30 cellular contexts compared by ENCODE assay signal in genomic region chr1:174333437-174333836, GRCh38.
"Had no signal": no experiment of that assay in that cellular context is flagged by ENCODE, and none has a peak within 500 bp of the region (broad histone marks: within the 10 kb centered on the region; RNA-seq: fewer than 3 reads in every experiment).

No MANE protein-coding gene starts in this region.

- H3K4me3 Mint-ChIP-seq: natural killer cell; nephron; neural crest cell; stimulated activated effector memory CD8-positive, alpha-beta T cell treated with anti-CD3 and anti-CD28 coated beads, Interleukin-12 subunit alpha, Interleukin-12 subunit beta, amount 100 ng/mL, for 72 hours; stimulated activated naive B cell treated with anti-CD40 and anti-IgM and Interleukin-4, amounts not matched to agents 10 μg/mL and 1 μg/mL and 100 μg/mL, for 72 hours; stimulated activated naive CD8-positive, alpha-beta T cell treated with anti-CD3 and anti-CD28 coated beads, Interleukin-15, Interleukin-2, amounts not matched to agents 100 ng/mL and 50 ng/mL, for 24 hours had no signal

- H3K9me3 Mint-ChIP-seq: natural killer cell; stimulated activated naive CD8-positive, alpha-beta T cell treated with anti-CD3 and anti-CD28 coated beads, Interleukin-15, Interleukin-2, amounts not matched to agents 100 ng/mL and 50 ng/mL, for 24 hours had no signal

- H3K36me3 ChIP-seq: neutrophil, ovary, right lobe of liver, sigmoid colon, stomach, thoracic aorta, thyroid gland, tibial nerve, upper lobe of left lung, vagina had no signal

- H2AFZ ChIP-seq: parathyroid adenoma had no signal

- H3K36me3 Mint-ChIP-seq: natural killer cell; stimulated activated effector memory CD8-positive, alpha-beta T cell treated with anti-CD3 and anti-CD28 coated beads, Interleukin-12 subunit alpha, Interleukin-12 subunit beta, amount 100 ng/mL, for 72 hours had no signal

- H3K27ac ChIP-seq: neutrophil, ovary, parathyroid adenoma, psoas muscle, right lobe of liver, sigmoid colon, stomach, thoracic aorta, thyroid gland, tibial nerve, upper lobe of left lung, vagina had no signal

- H3K9me3 ChIP-seq: neutrophil, ovary, psoas muscle, right lobe of liver, sigmoid colon, stomach, thoracic aorta, thyroid gland, tibial nerve, upper lobe of left lung, vagina had no signal

- FAIRE-seq: small intestine, urothelium cell line had no signal

- H3K27ac Mint-ChIP-seq: natural killer cell; nephron; progenitor cell of endocrine pancreas; stimulated activated effector memory CD8-positive, alpha-beta T cell treated with anti-CD3 and anti-CD28 coated beads, Interleukin-12 subunit alpha, Interleukin-12 subunit beta, amount 100 ng/mL, for 72 hours; stimulated activated naive B cell treated with anti-CD40 and anti-IgM and Interleukin-4, amounts not matched to agents 10 μg/mL and 1 μg/mL and 100 μg/mL, for 72 hours; stimulated activated naive CD8-positive, alpha-beta T cell treated with anti-CD3 and anti-CD28 coated beads, Interleukin-15, Interleukin-2, amounts not matched to agents 100 ng/mL and 50 ng/mL, for 24 hours had no signal

- ATAC-seq: natural killer cell; psoas muscle; right cardiac atrium; right lobe of liver; stimulated activated effector memory CD8-positive, alpha-beta T cell treated with anti-CD3 and anti-CD28 coated beads, Interleukin-12 subunit alpha, Interleukin-12 subunit beta, amount 100 ng/mL, for 72 hours; stimulated activated naive B cell treated with anti-CD40 and anti-IgM and Interleukin-4, amounts not matched to agents 10 μg/mL and 1 μg/mL and 100 μg/mL, for 72 hours had no signal

- H3K4me1 ChIP-seq: parathyroid adenoma, psoas muscle, right lobe of liver, sigmoid colon, stomach, thyroid gland, tibial nerve, upper lobe of left lung, vagina had no signal

- H3K27me3 ChIP-seq: neutrophil, ovary, right lobe of liver, sigmoid colon, stomach, thyroid gland, tibial nerve, upper lobe of left lung, vagina had no signal

- H3K27me3 Mint-ChIP-seq: progenitor cell of endocrine pancreas; stimulated activated naive B cell treated with anti-CD40 and anti-IgM and Interleukin-4, amounts not matched to agents 10 μg/mL and 1 μg/mL and 100 μg/mL, for 72 hours; stimulated activated naive CD8-positive, alpha-beta T cell treated with anti-CD3 and anti-CD28 coated beads, Interleukin-15, Interleukin-2, amounts not matched to agents 100 ng/mL and 50 ng/mL, for 24 hours had no signal

- H3K4me3 ChIP-seq: ovary, psoas muscle, right lobe of liver, sigmoid colon, stomach, thoracic aorta, thyroid gland, tibial nerve, upper lobe of left lung, vagina had no signal

- H3K4me1 Mint-ChIP-seq: nephron, neural crest cell had no signal

- DNase-seq: natural killer cell; nucleus accumbens; ovary; posterior cingulate gyrus; psoas muscle; right cardiac atrium; right lobe of liver; sigmoid colon; small intestine; stimulated activated CD4-positive, alpha-beta T cell treated with anti-CD3 and anti-CD28 coated beads, Interleukin-15, amount 100 ng/mL, for 24 hours; stimulated activated CD4-positive, alpha-beta T cell treated with anti-CD3 and anti-CD28 coated beads, Interleukin-2, amount 100 ng/mL, for 24 hours; stimulated activated CD4-positive, alpha-beta T cell treated with anti-CD3 and anti-CD28 coated beads, Interleukin-2, amount 100 ng/mL, for 48 hours; stimulated activated CD4-positive, alpha-beta T cell treated with anti-CD3 and anti-CD28 coated beads, Interleukin-4, amount 100 ng/mL, for 24 hours; stimulated activated naive B cell treated with anti-CD40 and anti-IgM and Interleukin-4, amounts not matched to agents 10 μg/mL and 1 μg/mL and 100 μg/mL, for 72 hours; stimulated activated naive CD4-positive, alpha-beta T cell treated with Interleukin-2 at 50 U/mL for 16 hours; stomach; thyroid gland; trophoblast cell; upper lobe of left lung had no signal

- H3K9ac ChIP-seq: parathyroid adenoma had no signal

- H3K79me2 ChIP-seq: parathyroid adenoma had no signal
